26 cellular contexts compared by ENCODE assay signal in the genomic region with DNA sequence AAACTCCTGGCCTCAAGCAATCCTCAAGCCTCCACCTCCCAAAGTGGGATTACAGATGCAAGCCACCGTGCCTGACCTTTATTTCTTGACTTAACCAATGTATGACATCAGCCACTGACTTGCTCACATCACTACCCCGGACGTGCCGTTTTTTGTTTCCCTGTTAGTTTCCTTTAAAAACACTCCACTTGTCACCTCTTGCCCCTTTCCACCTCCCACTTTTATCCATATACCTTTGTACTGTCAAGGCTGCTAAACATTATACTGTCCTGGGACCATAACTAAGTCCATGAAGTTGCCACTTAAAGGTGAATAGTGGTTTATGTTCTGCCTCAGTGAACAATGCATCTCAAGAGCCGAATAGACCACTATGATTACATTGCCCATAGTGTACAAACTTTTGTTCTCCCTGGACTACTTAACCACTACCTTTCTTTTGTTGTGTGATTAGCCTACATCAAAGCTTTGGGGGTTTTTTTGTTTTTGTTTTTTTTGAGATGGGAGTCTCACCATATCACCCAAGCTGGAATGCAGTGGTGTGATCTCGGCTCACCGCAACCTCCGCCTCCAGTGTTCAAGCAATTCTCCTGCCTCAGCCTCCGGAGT. TPM values are rescaled to one million over a fixed set of nuclear protein-coding genes. Genes with fewer than 3 reads are reported as not detected.
DNase-seq lines count a peak whose midpoint lies in the region; ATAC-seq, FAIRE-seq and TF ChIP-seq lines count a peak whose summit lies in the region.
"Had no signal": no experiment of that assay in that cellular context is flagged by ENCODE, and none has a peak within 500 bp of the region (broad histone marks: within the 10 kb centered on the region; RNA-seq: fewer than 3 reads in every experiment).

No MANE protein-coding gene starts in this region.

- H3K27ac ChIP-seq in H9 (ENCODE audit: insufficient read length, low read depth, low read length) (no peak overlapping the region), K562 (ENCODE audit: extremely low read depth, low read depth, low read length) (no peak overlapping the region)
- H3K27ac ChIP-seq: ascending aorta, left lung, pancreas, thyroid gland had no signal

- in situ Hi-C loops in K562 (cut with MboI), result no loop called here

- no peak overlapping the region for H3K4me3 Mint-ChIP-seq in H9
- peak overlapping the region; percentile 26 to 52 (median 36) for H3K4me3 Mint-ChIP-seq in nephron
- H3K4me3 Mint-ChIP-seq: activated B cell treated with CpG ODN at 0.5 μM for 24 hours; activated CD8-positive, alpha-beta T cell treated with anti-CD3 and anti-CD28 coated beads, Interleukin-2, amount 10 ng/mL, durations not matched to agents 7 days and 5 days; activated T-cell treated with anti-CD3 and anti-CD28 coated beads, Interleukin-2, amount 50 U/mL, for 4 hours; T-helper 17 cell had no signal

- H3K27ac Mint-ChIP-seq in H9 (peak overlapping the region in 2 of 3 experiments; percentile 1 to 15; a peak in 2 of 7 replicates), nephron (peak overlapping the region; percentile 5 to 66 (median 9))
- H3K27ac Mint-ChIP-seq: activated B cell treated with CpG ODN at 0.5 μM for 24 hours; activated CD8-positive, alpha-beta T cell treated with anti-CD3 and anti-CD28 coated beads, Interleukin-2, amount 10 ng/mL, durations not matched to agents 7 days and 5 days; T-helper 17 cell had no signal

- H2AK5ac ChIP-seq in H9 (ENCODE audit: insufficient read length, low read length), result no peak overlapping the region

- H3K14ac ChIP-seq in H9 (ENCODE audit: insufficient read depth, low read length), result no peak overlapping the region

- H2BK5ac ChIP-seq in H9 (ENCODE audit: insufficient read length, low read length), result no peak overlapping the region

- no peak overlapping the region for H3K56ac ChIP-seq in H9 (ENCODE audit: insufficient read length, low read depth, low read length)

- TF ChIP-seq RAD21 in K562 (CRISPR knock-in tag; conservative IDR thresholded peaks at IDR 0.05 in 1 of 2, IDR thresholded peaks at IDR 0.05 in 1 of 2), result no peak

- peaks cover 0 to 2% of the 10 kb centered on the region in 2 experiments; a peak in 2 of 4 replicates for H3K4me1 Mint-ChIP-seq in H9
- H3K4me1 Mint-ChIP-seq in nephron, result no peaks in the 10 kb centered on the region

- no CpG with 5 or more reads among the region's 9 CpGs for WGBS in H9 (ENCODE audit: extremely low coverage, insufficient read length, low lambda C conversion rate)
- WGBS in K562 (ENCODE audit: insufficient coverage, low coverage, missing lambda C conversion rate), result 70% methylated on average over 9 of the region's 9 CpGs

- H3K36me3 ChIP-seq in K562 (ENCODE audit: control insufficient read depth, insufficient read depth, low read length), result peaks cover 38% of the 10 kb centered on the region; the same call in 2 of the 3 replicates

- intact Hi-C loops in K562 (cut with micrococcal nuclease), result no loop called here

- no peak for FAIRE-seq in K562 (lab: Jason Lieb, UNC)
- FAIRE-seq: pancreas had no signal

- DNase-seq in COLO668 (lab: John Stamatoyannopoulos, UW; ENCODE audit: unreplicated experiment), result peak; percentile 1
- no peak for DNase-seq in H9
- no peak for DNase-seq in K562 (ENCODE audit: extremely low read depth in 1 of 4, low spot score in 3 of 4)
- no peak for DNase-seq in activated CD8-positive, alpha-beta memory T cell treated with anti-CD3 and anti-CD28 coated beads, Interleukin-2, amount 50 U/mL, for 4 hours
- DNase-seq in NCI-H748 treated with DMSO at 0.1 percent for 48 hours (lab: John Stamatoyannopoulos, UW), result no peak
- no peak for DNase-seq in stimulated activated CD8-positive, alpha-beta memory T cell treated with anti-CD3 and anti-CD28 coated beads, Interleukin-4, amount 100 ng/mL, for 48 hours
- DNase-seq: activated B cell treated with CpG ODN at 0.5 μM for 24 hours; activated CD8-positive, alpha-beta T cell treated with anti-CD3 and anti-CD28 coated beads, Interleukin-2, amount 10 ng/mL, durations not matched to agents 7 days and 5 days; activated naive CD4-positive, alpha-beta T cell treated with anti-CD3 and anti-CD28 coated beads, Interleukin-2, amount 50 U/mL, for 16 hours; activated T-cell treated with anti-CD3 and anti-CD28 coated beads, Interleukin-2, amount 50 U/mL, for 4 hours; COR-L47; effector CD4-positive, alpha-beta T cell; left lung; MM.1S; mucosa of descending colon; NCI-H1694 treated with DMSO at 0.1 percent for 48 hours; NCI-H446; pancreas; SHP77 treated with DMSO at 0.1 percent for 48 hours; stimulated activated naive CD4-positive, alpha-beta T cell treated with Interleukin-2 at 50 U/mL for 16 hours; T-helper 17 cell; thyroid gland had no signal

- H3K79me2 ChIP-seq in H9 (ENCODE audit: insufficient read depth, low read length), result no peaks in the 10 kb centered on the region
- H3K79me2 ChIP-seq in K562 (ENCODE audit: control insufficient read depth, insufficient read depth, low read length), result no peaks in the 10 kb centered on the region

- H3K4me2 ChIP-seq in H9 (ENCODE audit: insufficient read depth, insufficient read length, low read length) (no peak overlapping the region), K562 (ENCODE audit: insufficient read depth, low read length) (no peak overlapping the region)

- no peaks in the 10 kb centered on the region; the same call in 1 of the 2 replicates for H3K27me3 ChIP-seq in H9 (ENCODE audit: insufficient read depth, low read length)
- H3K27me3 ChIP-seq in K562 (ENCODE audit: control insufficient read depth in 2 of 2, insufficient read depth in 2 of 2, low read length in 2 of 2), result no peaks in the 10 kb centered on the region
- H3K27me3 ChIP-seq: ascending aorta, thyroid gland had no signal

- H3K36me3 Mint-ChIP-seq in H9 (ENCODE audit: insufficient read depth in 1 of 3, low read depth in 3 of 3), result peaks cover 20 to 51% (median 41%) of the 10 kb centered on the region in 3 experiments; a peak in 6 of 7 replicates
- peaks cover 29% of the 10 kb centered on the region for H3K36me3 Mint-ChIP-seq in nephron (ENCODE audit: low read depth)

- H2BK12ac ChIP-seq in H9 (ENCODE audit: insufficient read length, low read depth, low read length), result no peak overlapping the region

- no peak overlapping the region for H3K18ac ChIP-seq in H9 (ENCODE audit: insufficient read length, low read depth, low read length)

- no peak overlapping the region for H4K8ac ChIP-seq in H9 (replicated peaks; ENCODE audit: insufficient read length, low read depth, low read length)

- no peaks in the 10 kb centered on the region for H3K9me3 ChIP-seq in H9 (ENCODE audit: control insufficient read depth, low read depth, low read length)
- no peaks in the 10 kb centered on the region for H3K9me3 ChIP-seq in K562 (replicated peaks; ENCODE audit: control insufficient read depth, insufficient read depth, low read depth, low read length)
- H3K9me3 ChIP-seq: ascending aorta, HAP-1, left lung, mucosa of descending colon, pancreas, thyroid gland had no signal

- H3T11ph ChIP-seq in H9 (ENCODE audit: low read length), result no peak overlapping the region

- POLR2A ChIA-PET in K562 (lab: Yijun Ruan, JAX), result interaction anchor here (1.0 kb wide), 1 partner anchor 11 kb away, joined by 3 read pairs; no protein-coding TSS in a partner anchor

- H3K23me2 ChIP-seq in H9 (ENCODE audit: insufficient read length, low read depth, low read length, poor library complexity, severe bottlenecking), result no peaks in the 10 kb centered on the region

- H3K23ac ChIP-seq in H9 (ENCODE audit: insufficient read length, low read depth, low read length), result no peak overlapping the region

- no peak overlapping the region for H3K4me3 ChIP-seq in K562
- H3K4me3 ChIP-seq: ascending aorta, HAP-1, left lung, mucosa of descending colon, pancreas, thyroid gland had no signal

- no peak overlapping the region for H3K9ac ChIP-seq in H9 (ENCODE audit: extremely low read depth, insufficient read length, low read length)
- H3K9ac ChIP-seq in K562 (ENCODE audit: insufficient read depth in 1 of 2, low read depth in 2 of 2, low read length in 2 of 2), result no peak overlapping the region

- no peak overlapping the region for H2BK120ac ChIP-seq in H9 (ENCODE audit: low read depth, low read length, poor library complexity, severe bottlenecking)

- CTCF ChIA-PET in K562 (lab: Yijun Ruan, JAX; ENCODE audit: low intra/inter-chr PET ratio), result no interaction called here

- TF ChIP-seq CTCF in H9 (conservative IDR thresholded peaks at IDR 0.05) (no peak), K562 (IDR thresholded peaks at IDR 0.05 in 2 of 3, conservative IDR thresholded peaks at IDR 0.05 in 1 of 3; ENCODE audit: insufficient read depth in 2 of 3, low read depth in 1 of 3, low read length in 3 of 3) (no peak), nephron (IDR thresholded peaks at IDR 0.05; ENCODE audit: unreplicated experiment in 3 of 3) (no peak)

- no peaks in the 10 kb centered on the region for H4K20me1 ChIP-seq in H9 (ENCODE audit: control insufficient read depth, insufficient read depth, insufficient read length)
- no peaks in the 10 kb centered on the region for H4K20me1 ChIP-seq in K562 (replicated peaks; ENCODE audit: control insufficient read depth, insufficient read depth, low read length)

- H3K9me3 Mint-ChIP-seq in H9 (no peaks in the 10 kb centered on the region), nephron (no peaks in the 10 kb centered on the region)
- H3K9me3 Mint-ChIP-seq: activated B cell treated with CpG ODN at 0.5 μM for 24 hours; activated T-cell treated with anti-CD3 and anti-CD28 coated beads, Interleukin-2, amount 50 U/mL, for 4 hours had no signal

- H2AFZ ChIP-seq in H9 (ENCODE audit: low read length), result no peak overlapping the region
- H2AFZ ChIP-seq in K562 (ENCODE audit: low read depth, low read length), result no peak overlapping the region

- H3K9me1 ChIP-seq in K562 (ENCODE audit: control insufficient read depth, insufficient read depth, low read length), result no peaks in the 10 kb centered on the region

- no peak for TF ChIP-seq EP300 in K562 (IDR thresholded peaks at IDR 0.05; ENCODE audit: low read length)

- no TSS peak for BruUV-seq in K562 (replicated peaks; lab: Mats Ljungman, UMichigan)

- ATAC-seq in K562, result peak; percentile 30
- ATAC-seq: activated CD8-positive, alpha-beta T cell treated with anti-CD3 and anti-CD28 coated beads, Interleukin-2, amount 10 ng/mL, durations not matched to agents 7 days and 5 days; activated T-cell treated with anti-CD3 and anti-CD28 coated beads, Interleukin-2, amount 50 U/mL, for 4 hours; left lung; mucosa of descending colon; pancreas; sciatic nerve; T-helper 17 cell had no signal

- H3K4me1 ChIP-seq in H9 (ENCODE audit: insufficient read depth, low read length), result no peaks in the 10 kb centered on the region
- H3K4me1 ChIP-seq in K562 (replicated peaks in 1 of 2; ENCODE audit: control insufficient read depth in 2 of 2, insufficient read depth in 2 of 2, low read length in 2 of 2), result peaks cover 0 to 4% of the 10 kb centered on the region in 2 experiments; a peak in 1 of 5 replicates
- H3K4me1 ChIP-seq: HAP-1, pancreas had no signal

- TF ChIP-seq POLR2A in K562 (conservative IDR thresholded peaks at IDR 0.05), result 0 out of 2 replicates have a peak, but pooled peaks have one; percentile 38

- H2BK15ac ChIP-seq in H9 (ENCODE audit: low read depth, low read length), result no peak overlapping the region

- H3K27me3 Mint-ChIP-seq in H9 (ENCODE audit: low read depth) (no peaks in the 10 kb centered on the region), nephron (ENCODE audit: low read depth) (peaks cover 22% of the 10 kb centered on the region)

- no peak overlapping the region for H2BK20ac ChIP-seq in H9 (ENCODE audit: low read depth, low read length, poor library complexity, severe bottlenecking)

- H4K91ac ChIP-seq in H9 (ENCODE audit: insufficient read length, low read depth, low read length), result no peak overlapping the region

- H4K5ac ChIP-seq in H9 (ENCODE audit: insufficient read length, low read depth, low read length), result no peak overlapping the region

- H3K79me1 ChIP-seq in H9 (ENCODE audit: insufficient read depth, low read depth, low read length, poor library complexity, severe bottlenecking), result no peaks in the 10 kb centered on the region

- H3K4ac ChIP-seq in H9 (ENCODE audit: low read depth, low read length), result no peak overlapping the region

RNA-seq across cellular contexts. Expression of gene EPHX3, which starts 2.4 kb away (rescaled TPM):
- 26.7 and 27.4 TPM in 2 replicates for total RNA-seq in H9 (2021)
- 0.39 and 1.6 TPM in 2 replicates for total RNA-seq in K562 (2011; cell fraction: chromatin; rRNA removed; ENCODE audit: low replicate concordance)
- 0.79 and 0.83 TPM in 2 replicates for total RNA-seq in K562 (2011; cell fraction: nucleolus; rRNA removed)
- 0.69 and 0.88 TPM in 2 replicates for total RNA-seq in K562 (2011; cell fraction: nucleoplasm; rRNA removed)
- total RNA-seq in K562 (2014; rRNA removed), result not detected in 2 replicates
- total RNA-seq in K562 (2014; rRNA removed; fragmentation: Illumina TruSeq; extraction: Trizol), result not detected in 2 replicates
- not detected in 2 replicates for total RNA-seq in K562 (2015; rRNA removed; fragmentation: Illumina TruSeq; extraction: Trizol)
- total RNA-seq in K562 (2021), result 0.20 TPM in 1 of 2 replicates, not detected in the other
- 0.07 TPM in 1 of 2 replicates, not detected in the other for polyA plus RNA-seq in K562 (2011; rRNA removed)
- polyA plus RNA-seq in K562 (2011; cell fraction: cytosol; rRNA removed), result 0.06 and 0.12 TPM in 2 replicates
- polyA plus RNA-seq in K562 (2011; cell fraction: nucleus; rRNA removed), result 0.21 and 0.50 TPM in 2 replicates
- not detected in 2 replicates for polyA plus RNA-seq in K562 (2012)
- polyA plus RNA-seq in K562 (2014; fragmentation: Illumina TruSeq; extraction: Trizol), result not detected in 2 replicates
- not detected for polyA plus RNA-seq in K562 (2014; fragmentation: Nextera tagmentation; extraction: Ambion mirVana)
- not detected in 2 replicates for polyA plus RNA-seq in K562 (2014; rRNA removed)
- polyA minus RNA-seq in K562 (2011; rRNA and poly(A)+ RNA removed), result not detected in 2 replicates
- polyA minus RNA-seq in K562 (2011; cell fraction: cytosol; rRNA and poly(A)+ RNA removed), result not detected in 2 replicates
- not detected in 2 replicates for polyA minus RNA-seq in K562 (2011; cell fraction: nucleus; rRNA and poly(A)+ RNA removed)
- total RNA-seq: activated B cell treated with CpG ODN at 0.5 μM for 24 hours, ascending aorta, T-helper 17 cell had no signal

RNA-seq across cellular contexts. Expression of gene NOTCH3, which starts 33.8 kb away (rescaled TPM):
- total RNA-seq in H9 (2021) (164 and 165 TPM in 2 replicates), K562 (2014; rRNA removed) (0.45 and 1.1 TPM in 2 replicates), K562 (2014; rRNA removed; fragmentation: Illumina TruSeq; extraction: Trizol) (0.11 and 0.13 TPM in 2 replicates), K562 (2015; rRNA removed; fragmentation: Illumina TruSeq; extraction: Trizol) (0.18 and 0.30 TPM in 2 replicates), K562 (2021) (0.34 and 1.2 TPM in 2 replicates)
- total RNA-seq in K562 (2011; cell fraction: chromatin; rRNA removed; ENCODE audit: low replicate concordance), result 4.3 and 8.9 TPM in 2 replicates
- 6.2 and 8.7 TPM in 2 replicates for total RNA-seq in K562 (2011; cell fraction: nucleolus; rRNA removed)
- 4.3 and 5.2 TPM in 2 replicates for total RNA-seq in K562 (2011; cell fraction: nucleoplasm; rRNA removed)
- polyA plus RNA-seq in K562 (2011; rRNA removed) (0.22 and 0.28 TPM in 2 replicates), K562 (2014; fragmentation: Illumina TruSeq; extraction: Trizol) (0.08 and 0.12 TPM in 2 replicates), K562 (2014; fragmentation: Nextera tagmentation; extraction: Ambion mirVana) (under 1 TPM; under 0.01 to 0.01 TPM), K562 (2014; rRNA removed) (0.15 and 0.16 TPM in 2 replicates)
- 0.09 and 0.24 TPM in 2 replicates for polyA plus RNA-seq in K562 (2011; cell fraction: cytosol; rRNA removed)
- polyA plus RNA-seq in K562 (2011; cell fraction: nucleus; rRNA removed), result 0.90 and 2.0 TPM in 2 replicates
- 0.51 and 0.65 TPM in 2 replicates for polyA plus RNA-seq in K562 (2012)
- polyA minus RNA-seq in K562 (2011; rRNA and poly(A)+ RNA removed), result 0.84 TPM in 1 of 2 replicates, not detected in the other
- 0.95 TPM in 1 of 2 replicates, not detected in the other for polyA minus RNA-seq in K562 (2011; cell fraction: cytosol; rRNA and poly(A)+ RNA removed)
- polyA minus RNA-seq in K562 (2011; cell fraction: nucleus; rRNA and poly(A)+ RNA removed), result 1.9 and 2.6 TPM in 2 replicates
- total RNA-seq: activated B cell treated with CpG ODN at 0.5 μM for 24 hours; activated CD8-positive, alpha-beta T cell treated with anti-CD3 and anti-CD28 coated beads, Interleukin-2, amount 10 ng/mL, durations not matched to agents 7 days and 5 days had no signal

Comparison
In these comparisons a context has a peak if more than half of its experiments do, and no peak if none do; other contexts are left out.
1. H3K4me3 Mint-ChIP-seq: peak in nephron (3 of 3); none in H9 (0 of 2).
2. RNA of gene EPHX3, which starts 2.4 kb away (total RNA-seq): 26.7 to 27.4 TPM in H9; 0.20 to 1.6 TPM in K562; every median in the first group is over 10 times any median in the second.
3. RNA of gene NOTCH3, which starts 33.8 kb away (total RNA-seq): 164 to 165 TPM in H9; 0.11 to 8.9 TPM in K562; every median in the first group is over 10 times any median in the second.